8 cellular contexts compared by ENCODE assay signal in genomic region chr19:57280913-57281425, GRCh38. TPM values are rescaled to one million over a fixed set of nuclear protein-coding genes. Genes with fewer than 3 reads are reported as not detected.
DNase-seq lines count a peak whose midpoint lies in the region; ATAC-seq and TF ChIP-seq lines count a peak whose summit lies in the region.

No MANE protein-coding gene starts in this region.

- H3K9me3 ChIP-seq in prostate gland: no peaks in the 10 kb centered on the region

- H3K27ac ChIP-seq in C4-2B: peak overlapping the region; percentile 85
- H3K27ac ChIP-seq in prostate gland: peak overlapping the region; percentile 98 to 99

- no peak for TF ChIP-seq CTCF in C4-2B (conservative IDR thresholded peaks at IDR 0.05)
- TF ChIP-seq CTCF in GM13976 (IDR thresholded peaks at IDR 0.05; ENCODE audit: borderline replicate concordance, control extremely low read depth, extremely low read depth, insufficient read depth, missing control alignments): no peak
- no peak for TF ChIP-seq CTCF in epithelial cell of proximal tubule (conservative IDR thresholded peaks at IDR 0.05; ENCODE audit: low read depth, low read length)
- no peak for TF ChIP-seq CTCF in prostate gland (IDR thresholded peaks at IDR 0.05)

- peak overlapping the region; percentile 99 for H3K4me3 ChIP-seq in epithelial cell of proximal tubule (ENCODE audit: low read depth, low read length)
- H3K4me3 ChIP-seq in prostate gland: peak overlapping the region; percentile 70 to 99

- in situ Hi-C loops in GM13976 (cut with MboI; ENCODE audit: low sequenced_read_pairs, unreplicated experiment): no loop called here
- in situ Hi-C loops in SK-MEL-5 (cut with HindIII; ENCODE audit: low pct_unique_long_range_greater_than_20kb, low sequenced_read_pairs): no loop called here

- H3K36me3 ChIP-seq in prostate gland: peaks cover 0 to 11% of the 10 kb centered on the region in 2 donors

- no peak for ATAC-seq in HG02884 (IDR thresholded peaks at IDR 0.05; ENCODE audit: unreplicated experiment)

- TF ChIP-seq POLR2A in prostate gland (IDR thresholded peaks at IDR 0.05): no peak

- 1% methylated on average over 9 of the region's 9 CpGs for WGBS in prostate gland

- intact Hi-C loops in prostate gland (cut with DNase I): loop anchor here (1.0 kb wide), 1 partner anchor 41 kb away; the partner anchor contains the start of gene ZNF805

- peaks cover 5% of the 10 kb centered on the region for H3K4me1 ChIP-seq in prostate gland (replicated peaks)

- DNase-seq in GM13976 (ENCODE audit: low spot score): peak; percentile 27
- DNase-seq in SK-MEL-5 (ENCODE audit: low read depth, low spot score): peak; percentile 14
- DNase-seq in epithelial cell of proximal tubule (ENCODE audit: low read depth): no peak
- no peak for DNase-seq in prostate gland (ENCODE audit: low spot score)
- DNase-seq in NCI-H526 (lab: John Stamatoyannopoulos, UW): no peak
- DNase-seq in NCI-H524 treated with DMSO at 0.1 percent for 48 hours (lab: John Stamatoyannopoulos, UW): no peak

- no peaks in the 10 kb centered on the region for H3K27me3 ChIP-seq in prostate gland (replicated peaks; ENCODE audit: insufficient read depth)

RNA-seq across cellular contexts. Expression of gene ZNF460, which starts 0.7 kb away (rescaled TPM):
- 33.7 and 35.5 TPM in 2 replicates for total RNA-seq in SK-MEL-5 (2014; rRNA removed; shearing (Covaris generic))
- polyA plus RNA-seq in SK-MEL-5 (2015; cell fraction: cytosol; rRNA removed): 5.7 and 5.9 TPM in 2 replicates
- 9.6 and 16.6 TPM in 2 replicates for polyA plus RNA-seq in SK-MEL-5 (2015; cell fraction: nucleus; rRNA removed)
- total RNA-seq in epithelial cell of proximal tubule (17.0 and 30.3 TPM in 2 replicates), prostate gland (10 to 100 TPM; 56.3 to 68.4 TPM)

RNA-seq across cellular contexts. Expression of gene ZNF543, which starts 39.3 kb away (rescaled TPM):
- total RNA-seq in SK-MEL-5 (2014; rRNA removed; shearing (Covaris generic)): 7.4 TPM in 2 replicates
- 2.5 and 4.9 TPM in 2 replicates for polyA plus RNA-seq in SK-MEL-5 (2015; cell fraction: cytosol; rRNA removed)
- 2.8 and 3.0 TPM in 2 replicates for polyA plus RNA-seq in SK-MEL-5 (2015; cell fraction: nucleus; rRNA removed)
- total RNA-seq in epithelial cell of proximal tubule (4.2 and 5.7 TPM in 2 replicates), prostate gland (10 to 100 TPM; 10.8 to 15.3 TPM)

RNA-seq across cellular contexts. Expression of gene ZNF805, which starts 40.5 kb away (rescaled TPM):
- total RNA-seq in SK-MEL-5 (2014; rRNA removed; shearing (Covaris generic)): 10.4 and 11.0 TPM in 2 replicates
- 1.1 and 4.2 TPM in 2 replicates for polyA plus RNA-seq in SK-MEL-5 (2015; cell fraction: cytosol; rRNA removed)
- 2.4 and 3.4 TPM in 2 replicates for polyA plus RNA-seq in SK-MEL-5 (2015; cell fraction: nucleus; rRNA removed)
- total RNA-seq in epithelial cell of proximal tubule: 4.3 and 7.8 TPM in 2 replicates
- 10 to 100 TPM; 16.4 to 21.1 TPM for total RNA-seq in prostate gland

RNA-seq across cellular contexts. Expression of gene AURKC, which starts 50.1 kb away (rescaled TPM):
- not detected in 2 replicates for total RNA-seq in SK-MEL-5 (2014; rRNA removed; shearing (Covaris generic))
- not detected in 2 replicates for polyA plus RNA-seq in SK-MEL-5 (2015; cell fraction: cytosol; rRNA removed)
- not detected in 2 replicates for polyA plus RNA-seq in SK-MEL-5 (2015; cell fraction: nucleus; rRNA removed)
- 1.2 and 2.7 TPM in 2 replicates for total RNA-seq in epithelial cell of proximal tubule
- total RNA-seq in prostate gland: 10 to 100 TPM in 1 of 2 donors, 1 to 10 TPM in 1; 2.0 to 11.0 TPM

Comparison
In these comparisons a context has a peak if more than half of its experiments do, and no peak if none do; other contexts are left out.
1. DNase-seq: peak in GM13976 (single experiment) and SK-MEL-5 (single experiment); none in epithelial cell of proximal tubule (single experiment), prostate gland (single experiment), NCI-H526 (0 of 2) and NCI-H524 treated with DMSO at 0.1 percent for 48 hours (single experiment).